In the genomic region with DNA sequence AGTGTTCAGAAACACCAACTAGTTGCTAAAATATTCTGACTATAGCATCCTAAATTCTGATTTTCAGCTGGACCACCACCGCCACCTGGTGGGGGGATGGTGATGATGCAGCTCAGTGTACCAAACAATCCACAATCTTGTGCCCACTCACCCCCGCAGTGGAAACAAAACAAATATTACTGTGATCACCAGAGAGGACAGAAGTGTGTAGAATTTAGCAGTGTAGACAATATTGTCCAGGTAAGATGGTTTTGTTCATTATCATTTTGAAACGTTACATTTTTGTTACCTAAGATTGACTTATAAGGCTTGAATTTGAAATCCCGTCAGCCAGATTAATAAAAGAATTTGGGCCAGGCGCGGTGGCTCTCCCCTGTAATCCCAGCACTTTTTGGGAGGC, we compare ENCODE assay signal across 1 cellular context.
TF ChIP-seq lines count a peak whose summit lies in the region.

No MANE protein-coding gene starts in this region.

TF ChIP-seq in HepG2, 621 proteins besides CTCF, POLR2A, EP300 and RAD21 (continued from another document):
- TF ChIP-seq, protein P1, sequence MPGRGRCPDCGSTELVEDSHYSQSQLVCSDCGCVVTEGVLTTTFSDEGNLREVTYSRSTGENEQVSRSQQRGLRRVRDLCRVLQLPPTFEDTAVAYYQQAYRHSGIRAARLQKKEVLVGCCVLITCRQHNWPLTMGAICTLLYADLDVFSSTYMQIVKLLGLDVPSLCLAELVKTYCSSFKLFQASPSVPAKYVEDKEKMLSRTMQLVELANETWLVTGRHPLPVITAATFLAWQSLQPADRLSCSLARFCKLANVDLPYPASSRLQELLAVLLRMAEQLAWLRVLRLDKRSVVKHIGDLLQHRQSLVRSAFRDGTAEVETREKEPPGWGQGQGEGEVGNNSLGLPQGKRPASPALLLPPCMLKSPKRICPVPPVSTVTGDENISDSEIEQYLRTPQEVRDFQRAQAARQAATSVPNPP (CRISPR knock-in tag; IDR thresholded peaks at IDR 0.05) = no peak
- peak; percentile 97 for TF ChIP-seq SMC3 (IDR thresholded peaks at IDR 0.05; ENCODE audit: low read length)
- TF ChIP-seq FOXM1 (CRISPR knock-in tag; IDR thresholded peaks at IDR 0.05) = no peak
- TF ChIP-seq SCMH1 (CRISPR knock-in tag; IDR thresholded peaks at IDR 0.05; ENCODE audit: borderline replicate concordance) = no peak
- TF ChIP-seq, protein P2, sequence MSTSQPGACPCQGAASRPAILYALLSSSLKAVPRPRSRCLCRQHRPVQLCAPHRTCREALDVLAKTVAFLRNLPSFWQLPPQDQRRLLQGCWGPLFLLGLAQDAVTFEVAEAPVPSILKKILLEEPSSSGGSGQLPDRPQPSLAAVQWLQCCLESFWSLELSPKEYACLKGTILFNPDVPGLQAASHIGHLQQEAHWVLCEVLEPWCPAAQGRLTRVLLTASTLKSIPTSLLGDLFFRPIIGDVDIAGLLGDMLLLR (CRISPR knock-in tag; IDR thresholded peaks at IDR 0.05) = no peak
- TF ChIP-seq, protein P3, sequence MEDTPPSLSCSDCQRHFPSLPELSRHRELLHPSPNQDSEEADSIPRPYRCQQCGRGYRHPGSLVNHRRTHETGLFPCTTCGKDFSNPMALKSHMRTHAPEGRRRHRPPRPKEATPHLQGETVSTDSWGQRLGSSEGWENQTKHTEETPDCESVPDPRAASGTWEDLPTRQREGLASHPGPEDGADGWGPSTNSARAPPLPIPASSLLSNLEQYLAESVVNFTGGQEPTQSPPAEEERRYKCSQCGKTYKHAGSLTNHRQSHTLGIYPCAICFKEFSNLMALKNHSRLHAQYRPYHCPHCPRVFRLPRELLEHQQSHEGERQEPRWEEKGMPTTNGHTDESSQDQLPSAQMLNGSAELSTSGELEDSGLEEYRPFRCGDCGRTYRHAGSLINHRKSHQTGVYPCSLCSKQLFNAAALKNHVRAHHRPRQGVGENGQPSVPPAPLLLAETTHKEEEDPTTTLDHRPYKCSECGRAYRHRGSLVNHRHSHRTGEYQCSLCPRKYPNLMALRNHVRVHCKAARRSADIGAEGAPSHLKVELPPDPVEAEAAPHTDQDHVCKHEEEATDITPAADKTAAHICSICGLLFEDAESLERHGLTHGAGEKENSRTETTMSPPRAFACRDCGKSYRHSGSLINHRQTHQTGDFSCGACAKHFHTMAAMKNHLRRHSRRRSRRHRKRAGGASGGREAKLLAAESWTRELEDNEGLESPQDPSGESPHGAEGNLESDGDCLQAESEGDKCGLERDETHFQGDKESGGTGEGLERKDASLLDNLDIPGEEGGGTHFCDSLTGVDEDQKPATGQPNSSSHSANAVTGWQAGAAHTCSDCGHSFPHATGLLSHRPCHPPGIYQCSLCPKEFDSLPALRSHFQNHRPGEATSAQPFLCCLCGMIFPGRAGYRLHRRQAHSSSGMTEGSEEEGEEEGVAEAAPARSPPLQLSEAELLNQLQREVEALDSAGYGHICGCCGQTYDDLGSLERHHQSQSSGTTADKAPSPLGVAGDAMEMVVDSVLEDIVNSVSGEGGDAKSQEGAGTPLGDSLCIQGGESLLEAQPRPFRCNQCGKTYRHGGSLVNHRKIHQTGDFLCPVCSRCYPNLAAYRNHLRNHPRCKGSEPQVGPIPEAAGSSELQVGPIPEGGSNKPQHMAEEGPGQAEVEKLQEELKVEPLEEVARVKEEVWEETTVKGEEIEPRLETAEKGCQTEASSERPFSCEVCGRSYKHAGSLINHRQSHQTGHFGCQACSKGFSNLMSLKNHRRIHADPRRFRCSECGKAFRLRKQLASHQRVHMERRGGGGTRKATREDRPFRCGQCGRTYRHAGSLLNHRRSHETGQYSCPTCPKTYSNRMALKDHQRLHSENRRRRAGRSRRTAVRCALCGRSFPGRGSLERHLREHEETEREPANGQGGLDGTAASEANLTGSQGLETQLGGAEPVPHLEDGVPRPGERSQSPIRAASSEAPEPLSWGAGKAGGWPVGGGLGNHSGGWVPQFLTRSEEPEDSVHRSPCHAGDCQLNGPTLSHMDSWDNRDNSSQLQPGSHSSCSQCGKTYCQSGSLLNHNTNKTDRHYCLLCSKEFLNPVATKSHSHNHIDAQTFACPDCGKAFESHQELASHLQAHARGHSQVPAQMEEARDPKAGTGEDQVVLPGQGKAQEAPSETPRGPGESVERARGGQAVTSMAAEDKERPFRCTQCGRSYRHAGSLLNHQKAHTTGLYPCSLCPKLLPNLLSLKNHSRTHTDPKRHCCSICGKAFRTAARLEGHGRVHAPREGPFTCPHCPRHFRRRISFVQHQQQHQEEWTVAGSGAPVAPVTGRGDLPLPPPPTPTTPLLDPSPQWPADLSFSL (CRISPR knock-in tag; IDR thresholded peaks at IDR 0.05) = peak; percentile 55; the same call in 1 of the 2 replicates
- no peak for TF ChIP-seq MXD4 (CRISPR knock-in tag; IDR thresholded peaks at IDR 0.05)
- no peak for TF ChIP-seq SNRNP70 (IDR thresholded peaks at IDR 0.05; ENCODE audit: low read depth, low read length)
- TF ChIP-seq, protein P4, sequence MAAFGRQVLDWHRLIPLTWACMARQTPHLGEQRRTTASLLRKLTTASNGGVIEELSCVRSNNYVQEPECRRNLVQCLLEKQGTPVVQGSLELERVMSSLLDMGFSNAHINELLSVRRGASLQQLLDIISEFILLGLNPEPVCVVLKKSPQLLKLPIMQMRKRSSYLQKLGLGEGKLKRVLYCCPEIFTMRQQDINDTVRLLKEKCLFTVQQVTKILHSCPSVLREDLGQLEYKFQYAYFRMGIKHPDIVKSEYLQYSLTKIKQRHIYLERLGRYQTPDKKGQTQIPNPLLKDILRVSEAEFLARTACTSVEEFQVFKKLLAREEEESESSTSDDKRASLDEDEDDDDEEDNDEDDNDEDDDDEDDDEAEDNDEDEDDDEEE (CRISPR knock-in tag; IDR thresholded peaks at IDR 0.05) = 0 out of 2 replicates have a peak, but pooled peaks have one; percentile 43
- TF ChIP-seq, protein P5, sequence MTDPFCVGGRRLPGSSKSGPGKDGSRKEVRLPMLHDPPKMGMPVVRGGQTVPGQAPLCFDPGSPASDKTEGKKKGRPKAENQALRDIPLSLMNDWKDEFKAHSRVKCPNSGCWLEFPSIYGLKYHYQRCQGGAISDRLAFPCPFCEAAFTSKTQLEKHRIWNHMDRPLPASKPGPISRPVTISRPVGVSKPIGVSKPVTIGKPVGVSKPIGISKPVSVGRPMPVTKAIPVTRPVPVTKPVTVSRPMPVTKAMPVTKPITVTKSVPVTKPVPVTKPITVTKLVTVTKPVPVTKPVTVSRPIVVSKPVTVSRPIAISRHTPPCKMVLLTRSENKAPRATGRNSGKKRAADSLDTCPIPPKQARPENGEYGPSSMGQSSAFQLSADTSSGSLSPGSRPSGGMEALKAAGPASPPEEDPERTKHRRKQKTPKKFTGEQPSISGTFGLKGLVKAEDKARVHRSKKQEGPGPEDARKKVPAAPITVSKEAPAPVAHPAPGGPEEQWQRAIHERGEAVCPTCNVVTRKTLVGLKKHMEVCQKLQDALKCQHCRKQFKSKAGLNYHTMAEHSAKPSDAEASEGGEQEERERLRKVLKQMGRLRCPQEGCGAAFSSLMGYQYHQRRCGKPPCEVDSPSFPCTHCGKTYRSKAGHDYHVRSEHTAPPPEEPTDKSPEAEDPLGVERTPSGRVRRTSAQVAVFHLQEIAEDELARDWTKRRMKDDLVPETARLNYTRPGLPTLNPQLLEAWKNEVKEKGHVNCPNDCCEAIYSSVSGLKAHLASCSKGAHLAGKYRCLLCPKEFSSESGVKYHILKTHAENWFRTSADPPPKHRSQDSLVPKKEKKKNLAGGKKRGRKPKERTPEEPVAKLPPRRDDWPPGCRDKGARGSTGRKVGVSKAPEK (CRISPR knock-in tag; IDR thresholded peaks at IDR 0.05; ENCODE audit: borderline replicate concordance) = peak; percentile 32; the same call in 1 of the 2 replicates
- no peak for TF ChIP-seq HNRNPH1 (optimal IDR thresholded peaks at IDR 0.05; ENCODE audit: low read depth, low read length)
- TF ChIP-seq, protein P6, sequence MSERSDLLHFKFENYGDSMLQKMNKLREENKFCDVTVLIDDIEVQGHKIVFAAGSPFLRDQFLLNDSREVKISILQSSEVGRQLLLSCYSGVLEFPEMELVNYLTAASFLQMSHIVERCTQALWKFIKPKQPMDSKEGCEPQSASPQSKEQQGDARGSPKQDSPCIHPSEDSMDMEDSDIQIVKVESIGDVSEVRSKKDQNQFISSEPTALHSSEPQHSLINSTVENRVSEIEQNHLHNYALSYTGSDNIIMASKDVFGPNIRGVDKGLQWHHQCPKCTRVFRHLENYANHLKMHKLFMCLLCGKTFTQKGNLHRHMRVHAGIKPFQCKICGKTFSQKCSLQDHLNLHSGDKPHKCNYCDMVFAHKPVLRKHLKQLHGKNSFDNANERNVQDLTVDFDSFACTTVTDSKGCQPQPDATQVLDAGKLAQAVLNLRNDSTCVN (CRISPR knock-in tag; IDR thresholded peaks at IDR 0.05; ENCODE audit: borderline replicate concordance) = no peak
- TF ChIP-seq ZNF331 (CRISPR knock-in tag; IDR thresholded peaks at IDR 0.05) = no peak
- no peak for TF ChIP-seq NFYB (CRISPR knock-in tag; IDR thresholded peaks at IDR 0.05)
- TF ChIP-seq RCOR2 (CRISPR knock-in tag; IDR thresholded peaks at IDR 0.05) = no peak
- no peak for TF ChIP-seq ZZZ3 (CRISPR knock-in tag; IDR thresholded peaks at IDR 0.05; ENCODE audit: borderline replicate concordance)
- TF ChIP-seq, protein P7, sequence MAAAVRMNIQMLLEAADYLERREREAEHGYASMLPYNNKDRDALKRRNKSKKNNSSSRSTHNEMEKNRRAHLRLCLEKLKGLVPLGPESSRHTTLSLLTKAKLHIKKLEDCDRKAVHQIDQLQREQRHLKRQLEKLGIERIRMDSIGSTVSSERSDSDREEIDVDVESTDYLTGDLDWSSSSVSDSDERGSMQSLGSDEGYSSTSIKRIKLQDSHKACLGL (CRISPR knock-in tag; IDR thresholded peaks at IDR 0.05) = no peak
- no peak for TF ChIP-seq ZNF430 (CRISPR knock-in tag; IDR thresholded peaks at IDR 0.05)
- no peak for TF ChIP-seq GTF2F1 (IDR thresholded peaks at IDR 0.05; ENCODE audit: low read length)
- no peak for TF ChIP-seq ZNF24 (IDR thresholded peaks at IDR 0.05)
- no peak for TF ChIP-seq ZNF761 (CRISPR knock-in tag; conservative IDR thresholded peaks at IDR 0.05)
- no peak for TF ChIP-seq KLF9 (CRISPR knock-in tag; IDR thresholded peaks at IDR 0.05; ENCODE audit: low read depth)
- no peak for TF ChIP-seq SRY (CRISPR knock-in tag; IDR thresholded peaks at IDR 0.05)
- TF ChIP-seq NPAS2 (CRISPR knock-in tag; IDR thresholded peaks at IDR 0.05; ENCODE audit: borderline replicate concordance) = no peak
- TF ChIP-seq KDM1A (CRISPR knock-in tag; IDR thresholded peaks at IDR 0.05) = no peak
- TF ChIP-seq, protein P8, sequence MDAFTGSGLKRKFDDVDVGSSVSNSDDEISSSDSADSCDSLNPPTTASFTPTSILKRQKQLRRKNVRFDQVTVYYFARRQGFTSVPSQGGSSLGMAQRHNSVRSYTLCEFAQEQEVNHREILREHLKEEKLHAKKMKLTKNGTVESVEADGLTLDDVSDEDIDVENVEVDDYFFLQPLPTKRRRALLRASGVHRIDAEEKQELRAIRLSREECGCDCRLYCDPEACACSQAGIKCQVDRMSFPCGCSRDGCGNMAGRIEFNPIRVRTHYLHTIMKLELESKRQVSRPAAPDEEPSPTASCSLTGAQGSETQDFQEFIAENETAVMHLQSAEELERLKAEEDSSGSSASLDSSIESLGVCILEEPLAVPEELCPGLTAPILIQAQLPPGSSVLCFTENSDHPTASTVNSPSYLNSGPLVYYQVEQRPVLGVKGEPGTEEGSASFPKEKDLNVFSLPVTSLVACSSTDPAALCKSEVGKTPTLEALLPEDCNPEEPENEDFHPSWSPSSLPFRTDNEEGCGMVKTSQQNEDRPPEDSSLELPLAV (CRISPR knock-in tag; conservative IDR thresholded peaks at IDR 0.05; ENCODE audit: low read depth) = no peak
- TF ChIP-seq ZFYVE20 (CRISPR knock-in tag; IDR thresholded peaks at IDR 0.05; ENCODE audit: borderline replicate concordance, low read depth) = no peak
- no peak for TF ChIP-seq ZNF766 (CRISPR knock-in tag; IDR thresholded peaks at IDR 0.05; ENCODE audit: borderline replicate concordance)
- TF ChIP-seq MED13 (CRISPR knock-in tag; IDR thresholded peaks at IDR 0.05) = no peak
- TF ChIP-seq ZNF17 (CRISPR knock-in tag; IDR thresholded peaks at IDR 0.05) = no peak
- TF ChIP-seq SIX1 (CRISPR knock-in tag; IDR thresholded peaks at IDR 0.05; ENCODE audit: borderline replicate concordance) = no peak
- no peak for TF ChIP-seq ELF4 (CRISPR knock-in tag; IDR thresholded peaks at IDR 0.05; ENCODE audit: borderline replicate concordance)
- peak; percentile 27 for TF ChIP-seq XRCC5 (optimal IDR thresholded peaks at IDR 0.05; ENCODE audit: low read length)
- TF ChIP-seq TEAD3 (CRISPR knock-in tag; optimal IDR thresholded peaks at IDR 0.05; ENCODE audit: borderline replicate concordance) = peak; percentile 16
- TF ChIP-seq STAG1 (CRISPR knock-in tag; IDR thresholded peaks at IDR 0.05) = peak; percentile 91
- TF ChIP-seq NONO (IDR thresholded peaks at IDR 0.05) = no peak
- TF ChIP-seq NONO (CRISPR knock-in tag; conservative IDR thresholded peaks at IDR 0.05) = no peak
- TF ChIP-seq, protein P9, sequence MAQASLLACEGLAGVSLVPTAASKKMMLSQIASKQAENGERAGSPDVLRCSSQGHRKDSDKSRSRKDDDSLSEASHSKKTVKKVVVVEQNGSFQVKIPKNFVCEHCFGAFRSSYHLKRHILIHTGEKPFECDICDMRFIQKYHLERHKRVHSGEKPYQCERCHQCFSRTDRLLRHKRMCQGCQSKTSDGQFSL (CRISPR knock-in tag; IDR thresholded peaks at IDR 0.05) = no peak
- no peak for TF ChIP-seq TGIF2 (CRISPR knock-in tag; IDR thresholded peaks at IDR 0.05)
- no peak for TF ChIP-seq RARA (CRISPR knock-in tag; IDR thresholded peaks at IDR 0.05)
- TF ChIP-seq SOX6 (IDR thresholded peaks at IDR 0.05) = no peak
- TF ChIP-seq SOX6 (CRISPR knock-in tag; IDR thresholded peaks at IDR 0.05) = no peak
- no peak for TF ChIP-seq PRPF4 (IDR thresholded peaks at IDR 0.05; ENCODE audit: low read depth, low read length, poor library complexity, severe bottlenecking)
- TF ChIP-seq NCOA1 (CRISPR knock-in tag; IDR thresholded peaks at IDR 0.05) = no peak
TF ChIP-seq in HepG2: peak in this region for 8.
